Comparison of ENCODE assay signal across 8 cellular contexts in genomic region chrX:48003367-48003757, GRCh38.
DNase-seq lines count a peak whose midpoint lies in the region; ATAC-seq and TF ChIP-seq lines count a peak whose summit lies in the region.

No MANE protein-coding gene starts in this region.

- H3K27ac Mint-ChIP-seq in stimulated activated naive B cell treated with anti-CD40 and anti-IgM and Interleukin-4, amounts not matched to agents 10 μg/mL and 1 μg/mL and 100 μg/mL, for 72 hours, result peak overlapping the region; percentile 97

- no peaks in the 10 kb centered on the region for H3K27me3 ChIP-seq in HL-60 (ENCODE audit: insufficient read depth, poor library complexity, severe bottlenecking)
- no peaks in the 10 kb centered on the region for H3K27me3 ChIP-seq in adipocyte (replicated peaks; ENCODE audit: control insufficient read depth, insufficient read depth, low read length)

- peak overlapping the region; percentile 84 for H3K9ac ChIP-seq in adipocyte (ENCODE audit: low read length)

- TF ChIP-seq CTCF in HL-60 (IDR thresholded peaks at IDR 0.05; ENCODE audit: insufficient read depth, low read length), result no peak

- no peaks in the 10 kb centered on the region for H3K36me3 ChIP-seq in adipocyte (ENCODE audit: control insufficient read depth, insufficient read depth, low read length, severe bottlenecking)

- DNase-seq in HL-60 (ENCODE audit: low read depth in 1 of 2, low spot score in 1 of 2), result no peak
- DNase-seq in adipocyte (ENCODE audit: low read depth), result no peak
- peak; percentile 13 for DNase-seq in iPS-NIHi11 (ENCODE audit: low spot score)
- DNase-seq in stimulated activated naive B cell treated with anti-CD40 and anti-IgM and Interleukin-4, amounts not matched to agents 10 μg/mL and 1 μg/mL and 100 μg/mL, for 72 hours, result peak; percentile 9
- no peak for DNase-seq in NCI-H2196 treated with DMSO at 0.1 percent for 48 hours (lab: John Stamatoyannopoulos, UW; ENCODE audit: unreplicated experiment)
- no peak for DNase-seq in cerebellar nuclear complex (lab: John Stamatoyannopoulos, UW)

- no peaks in the 10 kb centered on the region for H3K27me3 Mint-ChIP-seq in stimulated activated naive B cell treated with anti-CD40 and anti-IgM and Interleukin-4, amounts not matched to agents 10 μg/mL and 1 μg/mL and 100 μg/mL, for 72 hours

- H3K4me3 ChIP-seq in HL-60 (replicated peaks; ENCODE audit: insufficient read depth, low read length), result peak overlapping the region; percentile 58
- H3K4me3 ChIP-seq in adipocyte (ENCODE audit: low read length), result peak overlapping the region; percentile 87

- H3K4me3 Mint-ChIP-seq in stimulated activated naive B cell treated with anti-CD40 and anti-IgM and Interleukin-4, amounts not matched to agents 10 μg/mL and 1 μg/mL and 100 μg/mL, for 72 hours, result peak overlapping the region; percentile 94 to 96

- H3K9me3 ChIP-seq in adipocyte (ENCODE audit: control insufficient read depth, low read length), result no peaks in the 10 kb centered on the region

- H3K36me3 Mint-ChIP-seq in stimulated activated naive B cell treated with anti-CD40 and anti-IgM and Interleukin-4, amounts not matched to agents 10 μg/mL and 1 μg/mL and 100 μg/mL, for 72 hours, result peaks cover 10 to 15% of the 10 kb centered on the region in 2 donors

- H3K4me1 ChIP-seq in adipocyte (ENCODE audit: control insufficient read depth, insufficient read depth, low read length), result peaks cover 5% of the 10 kb centered on the region

- H3K27ac ChIP-seq in HL-60 (replicated peaks), result peak overlapping the region; percentile 86

- ATAC-seq in GM18511 (IDR thresholded peaks at IDR 0.05; ENCODE audit: unreplicated experiment), result peak; percentile 41
- ATAC-seq in stimulated activated naive B cell treated with anti-CD40 and anti-IgM and Interleukin-4, amounts not matched to agents 10 μg/mL and 1 μg/mL and 100 μg/mL, for 72 hours (replicated peaks), result peak; percentile 35 to 49
- ATAC-seq in GM19467 (IDR thresholded peaks at IDR 0.05; ENCODE audit: unreplicated experiment), result no peak

- peaks cover 0 to 4% of the 10 kb centered on the region in 2 donors for H3K9me3 Mint-ChIP-seq in stimulated activated naive B cell treated with anti-CD40 and anti-IgM and Interleukin-4, amounts not matched to agents 10 μg/mL and 1 μg/mL and 100 μg/mL, for 72 hours

- H3K4me1 Mint-ChIP-seq in stimulated activated naive B cell treated with anti-CD40 and anti-IgM and Interleukin-4, amounts not matched to agents 10 μg/mL and 1 μg/mL and 100 μg/mL, for 72 hours, result peaks cover 11 to 15% of the 10 kb centered on the region in 2 donors

Comparison
In these comparisons a context has a peak if more than half of its experiments do, and no peak if none do; other contexts are left out.
1. DNase-seq: peak in iPS-NIHi11 (single experiment) and stimulated activated naive B cell treated with anti-CD40 and anti-IgM and Interleukin-4, amounts not matched to agents 10 μg/mL and 1 μg/mL and 100 μg/mL, for 72 hours (single experiment); none in HL-60 (0 of 2), adipocyte (single experiment), NCI-H2196 treated with DMSO at 0.1 percent for 48 hours (single experiment) and cerebellar nuclear complex (0 of 2).